In the genomic region with DNA sequence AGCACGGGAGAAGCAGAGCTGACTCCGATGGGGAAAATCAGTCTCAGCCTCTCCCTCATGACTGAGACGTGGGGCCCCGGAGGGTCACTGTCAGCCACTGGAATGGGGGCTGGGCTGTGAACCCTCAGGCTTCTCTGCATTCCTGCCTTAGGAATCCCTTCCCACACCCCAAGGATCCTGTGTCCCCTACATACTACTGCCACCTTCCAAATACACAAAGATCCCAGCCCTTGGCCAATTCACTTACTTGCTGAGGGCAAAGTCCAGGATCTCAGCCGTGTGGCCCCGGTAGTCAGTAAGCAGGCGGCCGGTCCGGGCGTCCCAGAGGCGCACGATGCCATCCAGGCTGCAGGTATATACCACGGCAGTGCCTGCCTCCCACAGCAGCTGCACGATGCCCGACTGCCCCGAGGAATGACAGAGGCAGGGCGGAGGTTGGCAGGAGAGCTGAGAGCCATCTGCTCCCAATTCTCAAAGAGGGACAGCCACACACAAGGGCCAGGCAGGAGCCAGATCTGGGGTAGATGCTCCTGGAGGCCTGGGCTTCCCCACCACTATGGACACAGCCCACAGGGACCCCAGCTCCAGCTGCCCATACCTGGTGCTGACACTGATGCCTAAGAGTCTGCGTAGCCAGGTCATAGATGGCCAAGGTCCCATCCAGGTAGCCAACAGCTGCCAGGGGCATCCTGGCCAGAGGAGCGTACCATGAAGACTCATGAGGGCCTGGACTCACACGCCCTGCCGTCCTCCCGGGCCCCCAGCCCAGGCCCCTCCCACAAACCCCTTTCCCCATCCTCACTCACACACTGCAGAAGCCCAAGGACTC, we compare ENCODE assay signal across 14 cellular contexts. TPM values are rescaled to one million over a fixed set of nuclear protein-coding genes. Genes with fewer than 3 reads are reported as not detected.
DNase-seq lines count a peak whose midpoint lies in the region; ATAC-seq and TF ChIP-seq lines count a peak whose summit lies in the region.
"Had no signal": no experiment of that assay in that cellular context is flagged by ENCODE, and none has a peak within 500 bp of the region (broad histone marks: within the 10 kb centered on the region; RNA-seq: fewer than 3 reads in every experiment).

No MANE protein-coding gene starts in this region.

- peak overlapping the region in 5 of 7 donors; percentile 26 to 89 (median 82) for H3K27ac Mint-ChIP-seq in CD14-positive monocyte

- H3K27me3 ChIP-seq in colonic mucosa = no peaks in the 10 kb centered on the region
- no peaks in the 10 kb centered on the region for H3K27me3 ChIP-seq in muscle layer of colon (ENCODE audit: control insufficient read depth in 1 of 2, insufficient read depth in 2 of 2, low read length in 2 of 2)

- H3K9ac ChIP-seq in colonic mucosa (ENCODE audit: low read depth in 2 of 2, low read length in 2 of 2) = peak overlapping the region; percentile 27 to 73
- no peak overlapping the region for H3K9ac ChIP-seq in muscle layer of colon (ENCODE audit: low read length)

- H3K9me3 ChIP-seq in colonic mucosa = no peaks in the 10 kb centered on the region
- H3K9me3 ChIP-seq in muscle layer of colon (ENCODE audit: low read length) = no peaks in the 10 kb centered on the region

- H3K27ac ChIP-seq in colonic mucosa (peak overlapping the region; percentile 82), muscle layer of colon (ENCODE audit: low read depth, low read length) (peak overlapping the region; percentile 24)

- no peak for TF ChIP-seq CTCF in CD14-positive monocyte (IDR thresholded peaks at IDR 0.05)
- no peak for TF ChIP-seq CTCF in colonic mucosa (IDR thresholded peaks at IDR 0.05)

- peaks cover 39 to 55% of the 10 kb centered on the region in 2 donors for H3K36me3 Mint-ChIP-seq in CD14-positive monocyte

- H3K27me3 Mint-ChIP-seq in CD14-positive monocyte (ENCODE audit: low read depth in 3 of 3) = no peaks in the 10 kb centered on the region

- no peaks in the 10 kb centered on the region for H3K9me3 Mint-ChIP-seq in CD14-positive monocyte

- H3K4me1 Mint-ChIP-seq in CD14-positive monocyte = peaks cover 74% of the 10 kb centered on the region

- H3K4me1 ChIP-seq in colonic mucosa (peaks cover 28% of the 10 kb centered on the region), muscle layer of colon (ENCODE audit: insufficient read depth, low read length) (peaks cover 57% of the 10 kb centered on the region)

- H3K4me3 Mint-ChIP-seq in CD14-positive monocyte = no peak overlapping the region

- H3K36me3 ChIP-seq in colonic mucosa = no peaks in the 10 kb centered on the region
- peaks cover 44% of the 10 kb centered on the region for H3K36me3 ChIP-seq in muscle layer of colon (ENCODE audit: insufficient read depth, low read length)

- DNase-seq in CD14-positive monocyte (ENCODE audit: low spot score) (no peak), colonic mucosa (peak; percentile 81), kidney tubule cell (ENCODE audit: low spot score) (no peak)
- DNase-seq: activated T-cell treated with anti-CD3 and anti-CD28 coated beads, Interleukin-2, amount 50 U/mL, for 1 hour; amniotic stem cell; KBM-7; NCI-H446 treated with DMSO at 0.1 percent for 48 hours; stimulated activated CD8-positive, alpha-beta memory T cell treated with anti-CD3 and anti-CD28 coated beads, Interleukin-4, amount 100 ng/mL, for 48 hours; SW 1271; trophoblast cell had no signal

- intact Hi-C loops in CD14-positive monocyte (cut with micrococcal nuclease) (loop anchor here in 1 of 2 donors (5.0 kb wide), 1 partner anchor 43 kb away; no protein-coding TSS in a partner anchor), colonic mucosa (cut with DNase I) (loop anchor here (5.0 kb wide), 1 partner anchor 48 kb away; the partner anchor contains the start of gene ARPC2)

- H3K4me3 ChIP-seq in colonic mucosa = no peak overlapping the region
- no peak overlapping the region for H3K4me3 ChIP-seq in muscle layer of colon (ENCODE audit: low read depth in 1 of 2, low read length in 2 of 2)
- H3K4me3 ChIP-seq: coronary artery had no signal

- ATAC-seq in GM18511 (IDR thresholded peaks at IDR 0.05; ENCODE audit: unreplicated experiment) (no peak), HG03135 (IDR thresholded peaks at IDR 0.05; ENCODE audit: unreplicated experiment) (no peak)

RNA-seq across cellular contexts. Expression of gene GPBAR1, which starts 4.2 kb away (rescaled TPM):
- 100 to 1,000 TPM; 143 to 181 TPM for polyA plus RNA-seq in CD14-positive monocyte
- total RNA-seq in colonic mucosa = 1 to 10 TPM; 1.1 to 1.3 TPM

RNA-seq across cellular contexts. Expression of gene AAMP, which starts 5.0 kb away (rescaled TPM):
- 10 to 100 TPM; 90.8 to 98.7 TPM for polyA plus RNA-seq in CD14-positive monocyte
- total RNA-seq in colonic mucosa = 100 to 1,000 TPM in 1 of 2 donors, 10 to 100 TPM in 1; 96.1 to 137 TPM

RNA-seq across cellular contexts. Expression of gene PNKD, which starts 5.3 kb away (rescaled TPM):
- 10 to 100 TPM; 79.8 to 92.0 TPM for polyA plus RNA-seq in CD14-positive monocyte
- 100 to 1,000 TPM; 109 to 136 TPM for total RNA-seq in colonic mucosa

RNA-seq across cellular contexts. Expression of gene TMBIM1, which starts 27.3 kb away (rescaled TPM):
- 100 to 1,000 TPM; 129 to 139 TPM for polyA plus RNA-seq in CD14-positive monocyte
- 100 to 1,000 TPM; 273 to 375 TPM for total RNA-seq in colonic mucosa

RNA-seq across cellular contexts. Expression of gene ARPC2, which starts 48.0 kb away (rescaled TPM):
- 1,000 to 10,000 TPM; 1,162 to 1,227 TPM for polyA plus RNA-seq in CD14-positive monocyte
- 100 to 1,000 TPM; 282 to 346 TPM for total RNA-seq in colonic mucosa
